ENCODE assay signal across 28 cellular contexts in the genomic region with DNA sequence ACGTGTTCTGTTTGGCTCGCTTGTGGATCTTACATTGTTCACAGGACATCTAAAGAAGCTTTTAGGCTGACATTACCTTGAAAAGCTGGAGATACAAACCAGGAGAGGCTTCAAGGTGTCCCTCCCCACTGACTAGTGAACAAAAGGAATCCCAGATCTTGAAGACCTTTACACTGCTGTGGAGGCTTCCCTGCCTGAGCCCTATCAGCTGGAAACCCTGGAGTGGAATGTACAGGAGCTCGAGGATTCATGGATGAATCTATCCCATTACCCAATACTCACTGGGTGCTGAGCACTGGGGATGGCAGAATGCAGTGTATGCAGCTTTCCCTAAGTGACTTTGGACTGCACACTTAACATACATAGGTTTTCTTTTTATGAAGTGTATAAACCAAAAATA.
DNase-seq lines count a peak whose midpoint lies in the region; FAIRE-seq and TF ChIP-seq lines count a peak whose summit lies in the region.
"Had no signal": no experiment of that assay in that cellular context is flagged by ENCODE, and none has a peak within 500 bp of the region (broad histone marks: within the 10 kb centered on the region; RNA-seq: fewer than 3 reads in every experiment).

No MANE protein-coding gene starts in this region.

- H3K27ac Mint-ChIP-seq in astrocyte (ENCODE audit: unreplicated experiment), result no peak overlapping the region
- H3K27ac Mint-ChIP-seq: activated B cell treated with CpG ODN at 0.5 μM for 24 hours; CD4-positive, alpha-beta T cell; HFFc6 had no signal

- peaks cover under 1% of the 10 kb centered on the region for H3K4me1 ChIP-seq in astrocyte (ENCODE audit: insufficient read depth, low read length)
- H3K4me1 ChIP-seq in iPS-18a (ENCODE audit: control insufficient read depth, low read depth, low read length), result peaks cover 74% of the 10 kb centered on the region
- H3K4me1 ChIP-seq: foreskin keratinocyte had no signal

- DNase-seq in AG10803 (ENCODE audit: low read depth), result peak; percentile 46
- DNase-seq in HCEC 1CT, result peak; percentile 20
- no peak for DNase-seq in astrocyte (ENCODE audit: low read depth)
- DNase-seq in SIG-M5 (lab: John Stamatoyannopoulos, UW), result no peak
- DNase-seq in GM12891 (ENCODE audit: insufficient read length, low spot score), result no peak
- DNase-seq in NCI-H1092 (lab: John Stamatoyannopoulos, UW), result no peak
- no peak for DNase-seq in middle frontal gyrus (ENCODE audit: extremely low spot score, low spot score)
- DNase-seq: activated B cell treated with CpG ODN at 0.5 μM for 24 hours; activated CD4-positive, alpha-beta T cell treated with anti-CD3 and anti-CD28 coated beads, Interleukin-2, amount 50 U/mL, for 48 hours; activated naive CD4-positive, alpha-beta T cell; activated T-cell treated with anti-CD3 and anti-CD28 coated beads for 4 hours; amniotic stem cell; CD4-positive, alpha-beta T cell; central memory CD4-positive, alpha-beta T cell; dorsolateral prefrontal cortex; foreskin keratinocyte; GDM1; HFFc6; hippocampal formation; NCI-H1105; NCI-H2029; NCI-H446; stimulated activated CD4-positive, alpha-beta T cell treated with anti-CD3 and anti-CD28 coated beads, Interleukin-12 subunit alpha, Interleukin-12 subunit beta, amount 100 ng/mL, for 4 hours; stimulated activated CD4-positive, alpha-beta T cell treated with anti-CD3 and anti-CD28 coated beads, Interleukin-4, amount 100 ng/mL, for 4 hours; stimulated activated naive CD8-positive, alpha-beta T cell treated with anti-CD3 and anti-CD28 coated beads, Interleukin-15, Interleukin-2, amounts not matched to agents 100 U/mL and 50 U/mL, for 24 hours; T-helper 9 cell had no signal

- no peaks in the 10 kb centered on the region for H3K36me3 ChIP-seq in astrocyte (ENCODE audit: insufficient read depth, low read length)
- H3K36me3 ChIP-seq in iPS-18a (ENCODE audit: control insufficient read depth, low read depth, low read length), result no peaks in the 10 kb centered on the region

- H4K20me1 ChIP-seq in astrocyte (ENCODE audit: insufficient read depth, low read length), result no peaks in the 10 kb centered on the region

- no peaks in the 10 kb centered on the region for H3K79me2 ChIP-seq in astrocyte (ENCODE audit: insufficient read depth, low read length)

- H2AFZ ChIP-seq in astrocyte (ENCODE audit: low read depth, low read length), result peak overlapping the region; percentile 16

- no peaks in the 10 kb centered on the region for H3K36me3 Mint-ChIP-seq in astrocyte (ENCODE audit: low read depth, unreplicated experiment)

- peaks cover 20% of the 10 kb centered on the region for H3K4me1 Mint-ChIP-seq in astrocyte (ENCODE audit: low read depth, unreplicated experiment)
- H3K4me1 Mint-ChIP-seq: activated B cell treated with CpG ODN at 0.5 μM for 24 hours had no signal

- FAIRE-seq in astrocyte (lab: Jason Lieb, UNC) (no peak), GM12891 (lab: Jason Lieb, UNC) (no peak)
- FAIRE-seq: HTR-8/SVneo had no signal

- H3K4me3 ChIP-seq in AG10803 (ENCODE audit: low read length) (no peak overlapping the region), astrocyte (ENCODE audit: insufficient read depth, low read depth, low read length) (no peak overlapping the region), iPS-18a (ENCODE audit: low read length) (peak overlapping the region; percentile 35)
- H3K4me3 ChIP-seq: dorsolateral prefrontal cortex had no signal

- H3K4me3 Mint-ChIP-seq in astrocyte (ENCODE audit: unreplicated experiment), result no peak overlapping the region
- H3K4me3 Mint-ChIP-seq: activated B cell treated with CpG ODN at 0.5 μM for 24 hours; CD4-positive, alpha-beta T cell; HFFc6 had no signal

- H3K27me3 Mint-ChIP-seq in astrocyte (ENCODE audit: low read depth, unreplicated experiment), result peaks cover 4% of the 10 kb centered on the region

- no peaks in the 10 kb centered on the region for H3K9me3 Mint-ChIP-seq in astrocyte (ENCODE audit: unreplicated experiment)
- H3K9me3 Mint-ChIP-seq: activated B cell treated with CpG ODN at 0.5 μM for 24 hours; CD4-positive, alpha-beta T cell; HFFc6 had no signal

- H3K27ac ChIP-seq in astrocyte (ENCODE audit: low read depth, low read length) (no peak overlapping the region), iPS-18a (ENCODE audit: low read length) (peak overlapping the region; percentile 62)
- H3K27ac ChIP-seq: dorsolateral prefrontal cortex, foreskin keratinocyte had no signal

- H3K9ac ChIP-seq in astrocyte (ENCODE audit: low read length) (no peak overlapping the region), iPS-18a (ENCODE audit: low read length) (peak overlapping the region; percentile 26)

- H3K9me3 ChIP-seq in astrocyte (ENCODE audit: insufficient read depth, low read depth, low read length) (no peaks in the 10 kb centered on the region), iPS-18a (ENCODE audit: control insufficient read depth, low read depth, low read length) (peaks cover 3% of the 10 kb centered on the region)

- no peak overlapping the region for H3K4me2 ChIP-seq in astrocyte (ENCODE audit: low read length)

- no peak for TF ChIP-seq POLR2A in GM12891 (IDR thresholded peaks at IDR 0.05; ENCODE audit: low read depth, low read length)

- H3K27me3 ChIP-seq in astrocyte (ENCODE audit: insufficient read depth, low read length), result no peaks in the 10 kb centered on the region
- no peaks in the 10 kb centered on the region for H3K27me3 ChIP-seq in iPS-18a (ENCODE audit: control insufficient read depth, insufficient read depth, low read length)
- H3K27me3 ChIP-seq: dorsolateral prefrontal cortex had no signal

- TF ChIP-seq CTCF in AG10803 (conservative IDR thresholded peaks at IDR 0.05; ENCODE audit: low read length) (no peak), astrocyte (IDR thresholded peaks at IDR 0.05; ENCODE audit: insufficient read depth, low read depth, low read length) (no peak)

TF ChIP-seq in GM12891, 5 proteins besides CTCF, POLR2A, EP300 and RAD21:
- TF ChIP-seq POLR2AphosphoS5 (IDR thresholded peaks at IDR 0.05; ENCODE audit: low read depth, low read length) (no peak), PAX5 (IDR thresholded peaks at IDR 0.05; ENCODE audit: insufficient read depth, low read length, severe bottlenecking) (no peak), POU2F2 (IDR thresholded peaks at IDR 0.05; ENCODE audit: low read depth, low read length) (no peak), TAF1 (IDR thresholded peaks at IDR 0.05; ENCODE audit: low read depth, low read length) (no peak), SPI1 (IDR thresholded peaks at IDR 0.05; ENCODE audit: low read depth, low read length) (no peak)

Comparison
In these comparisons a context has a peak if more than half of its experiments do, and no peak if none do; other contexts are left out.
1. DNase-seq: peak in AG10803 (single experiment) and HCEC 1CT (single experiment); none in astrocyte (single experiment), SIG-M5 (single experiment), GM12891 (single experiment), NCI-H1092 (single experiment) and middle frontal gyrus (single experiment).